Comparison of ENCODE assay signal across 29 cellular contexts in genomic region chr14:20564501-20564997, GRCh38. TPM values are rescaled to one million over a fixed set of nuclear protein-coding genes. Genes with fewer than 3 reads are reported as not detected.
"Had no signal": no experiment of that assay in that cellular context is flagged by ENCODE, and none has a peak within 500 bp of the region (broad histone marks: within the 10 kb centered on the region; RNA-seq: fewer than 3 reads in every experiment).

No MANE protein-coding gene starts in this region.

- H3K27me3 Mint-ChIP-seq: stimulated activated naive B cell treated with anti-CD40 and anti-IgM and Interleukin-4, amounts not matched to agents 10 μg/mL and 1 μg/mL and 100 μg/mL, for 72 hours; stimulated activated naive CD8-positive, alpha-beta T cell treated with anti-CD3 and anti-CD28 coated beads, Interleukin-15, amount 100 ng/mL, for 72 hours had no signal

- H3K4me3 Mint-ChIP-seq: naive thymus-derived CD4-positive, alpha-beta T cell; nephron progenitor cell; stimulated activated naive B cell treated with anti-CD40 and anti-IgM and Interleukin-4, amounts not matched to agents 10 μg/mL and 1 μg/mL and 100 μg/mL, for 72 hours; stimulated activated naive CD8-positive, alpha-beta T cell treated with anti-CD3 and anti-CD28 coated beads, Interleukin-15, amount 100 ng/mL, for 72 hours had no signal

- H3K27ac ChIP-seq: colonic mucosa, heart left ventricle, neutrophil, psoas muscle, spleen, testis, tibial nerve had no signal

- H3K4me1 ChIP-seq: colonic mucosa, heart left ventricle, psoas muscle, spleen, testis, tibial nerve had no signal

- H3K27ac Mint-ChIP-seq: naive thymus-derived CD4-positive, alpha-beta T cell; nephron progenitor cell; stimulated activated naive B cell treated with anti-CD40 and anti-IgM and Interleukin-4, amounts not matched to agents 10 μg/mL and 1 μg/mL and 100 μg/mL, for 72 hours; stimulated activated naive CD8-positive, alpha-beta T cell treated with anti-CD3 and anti-CD28 coated beads, Interleukin-15, amount 100 ng/mL, for 72 hours had no signal

- H3K36me3 ChIP-seq: colonic mucosa, heart left ventricle, neutrophil, spleen, tibial nerve had no signal

- H3K4me3 ChIP-seq: colonic mucosa, heart left ventricle, psoas muscle, spleen, testis, tibial nerve had no signal

- H3K9me3 ChIP-seq: colonic mucosa, neutrophil, testis had no signal

- ATAC-seq: heart left ventricle; naive thymus-derived CD4-positive, alpha-beta T cell; psoas muscle; sciatic nerve; stimulated activated naive B cell treated with anti-CD40 and anti-IgM and Interleukin-4, amounts not matched to agents 10 μg/mL and 1 μg/mL and 100 μg/mL, for 72 hours; stimulated activated naive CD8-positive, alpha-beta T cell treated with anti-CD3 and anti-CD28 coated beads, Interleukin-15, amount 100 ng/mL, for 72 hours had no signal

- H3K27me3 ChIP-seq: colonic mucosa, heart left ventricle, neutrophil, spleen, testis, tibial nerve had no signal

- DNase-seq: colonic mucosa; dermis blood vessel endothelial cell; foreskin melanocyte; heart left ventricle; hippocampal formation; kidney glomerular epithelial cell; naive thymus-derived CD4-positive, alpha-beta T cell; nephron progenitor cell; psoas muscle; retina; spleen; stimulated activated CD4-positive, alpha-beta T cell treated with anti-CD3 and anti-CD28 coated beads, Interleukin-15, amount 100 ng/mL, for 24 hours; stimulated activated CD4-positive, alpha-beta T cell treated with anti-CD3 and anti-CD28 coated beads, Interleukin-1b, Interleukin-23, amount 100 ng/mL, for 48 hours; stimulated activated CD4-positive, alpha-beta T cell treated with anti-CD3 and anti-CD28 coated beads, Interleukin-4, amount 100 ng/mL, for 24 hours; stimulated activated naive B cell treated with anti-CD40 and anti-IgM and Interleukin-4, amounts not matched to agents 10 μg/mL and 1 μg/mL and 100 μg/mL, for 72 hours; stimulated activated naive CD8-positive, alpha-beta T cell treated with anti-CD3 and anti-CD28 coated beads, Interleukin-15, amount 100 ng/mL, for 72 hours; testis had no signal

- H3K4me1 Mint-ChIP-seq: stimulated activated naive B cell treated with anti-CD40 and anti-IgM and Interleukin-4, amounts not matched to agents 10 μg/mL and 1 μg/mL and 100 μg/mL, for 72 hours had no signal

RNA-seq across cellular contexts. Expression of gene RNASE9, which starts 3.7 kb away (rescaled TPM):
- total RNA-seq: colonic mucosa; dermis blood vessel endothelial cell; endothelial cell of umbilical vein; heart left ventricle; liver; lung microvascular endothelial cell; mesenteric fat pad; mononuclear cell; naive thymus-derived CD4-positive, alpha-beta T cell; osteoblast; psoas muscle; sciatic nerve; skeletal muscle tissue; spleen; subcutaneous adipose tissue; testis; tibial nerve; ureter had no signal
- polyA plus RNA-seq: endothelial cell of umbilical vein; heart left ventricle; liver; naive thymus-derived CD4-positive, alpha-beta T cell; psoas muscle; spleen had no signal

RNA-seq across cellular contexts. Expression of gene RNASE11, which starts 23.3 kb away (rescaled TPM):
- total RNA-seq: colonic mucosa; dermis blood vessel endothelial cell; endothelial cell of umbilical vein; heart left ventricle; liver; lung microvascular endothelial cell; mesenteric fat pad; mononuclear cell; naive thymus-derived CD4-positive, alpha-beta T cell; osteoblast; psoas muscle; sciatic nerve; skeletal muscle tissue; spleen; subcutaneous adipose tissue; tibial nerve; ureter had no signal
- polyA plus RNA-seq: endothelial cell of umbilical vein; heart left ventricle; liver; naive thymus-derived CD4-positive, alpha-beta T cell; psoas muscle; spleen had no signal

RNA-seq across cellular contexts. Expression of gene RNASE12, which starts 26.6 kb away (rescaled TPM):
- total RNA-seq: colonic mucosa; dermis blood vessel endothelial cell; endothelial cell of umbilical vein; heart left ventricle; liver; lung microvascular endothelial cell; mesenteric fat pad; mononuclear cell; naive thymus-derived CD4-positive, alpha-beta T cell; osteoblast; psoas muscle; sciatic nerve; skeletal muscle tissue; spleen; subcutaneous adipose tissue; testis; tibial nerve; ureter had no signal
- polyA plus RNA-seq: endothelial cell of umbilical vein; heart left ventricle; liver; naive thymus-derived CD4-positive, alpha-beta T cell; psoas muscle; spleen had no signal

RNA-seq across cellular contexts. Expression of gene RNASE10, which starts 59.2 kb away (rescaled TPM):
- total RNA-seq: lung microvascular endothelial cell, mesenteric fat pad, mononuclear cell, osteoblast, skeletal muscle tissue, subcutaneous adipose tissue, testis had no signal
- polyA plus RNA-seq: heart left ventricle; liver; naive thymus-derived CD4-positive, alpha-beta T cell; spleen had no signal
